Comparison of ENCODE assay signal across 40 cellular contexts in the genomic region with DNA sequence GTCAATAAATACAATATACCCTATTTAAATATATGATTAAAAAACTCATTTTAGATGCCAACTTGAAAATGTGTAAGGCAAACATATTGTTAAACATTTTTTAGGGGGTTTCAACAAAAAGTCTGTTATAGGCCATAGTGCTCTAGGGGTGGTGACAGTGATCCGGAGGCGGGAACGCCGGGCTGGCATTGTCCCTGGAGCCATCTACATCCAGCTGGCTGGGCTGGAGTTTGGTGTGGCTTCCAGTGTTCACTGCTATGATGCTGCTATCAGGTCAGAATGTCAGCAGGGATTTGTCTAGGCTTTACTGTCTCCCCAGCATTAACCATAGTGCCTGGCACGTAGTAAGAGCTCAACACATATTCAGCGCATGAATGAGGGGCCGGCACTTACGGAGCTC. TPM values are rescaled to one million over a fixed set of nuclear protein-coding genes. Genes with fewer than 3 reads are reported as not detected.
"Had no signal": no experiment of that assay in that cellular context is flagged by ENCODE, and none has a peak within 500 bp of the region (broad histone marks: within the 10 kb centered on the region; RNA-seq: fewer than 3 reads in every experiment).

No MANE protein-coding gene starts in this region.

- H3K36me3 Mint-ChIP-seq: activated naive CD8-positive, alpha-beta T cell had no signal

- H3K27ac Mint-ChIP-seq: activated B cell treated with CpG ODN at 0.5 μM for 24 hours; activated CD8-positive, alpha-beta memory T cell treated with anti-CD3 and anti-CD28 coated beads, Interleukin-2, amount 10 ng/mL, durations not matched to agents 7 days and 5 days; activated CD8-positive, alpha-beta T cell treated with anti-CD3 and anti-CD28 coated beads, Interleukin-2, amount 10 ng/mL, durations not matched to agents 7 days and 5 days; activated naive CD8-positive, alpha-beta T cell; activated T-helper 1 cell treated with anti-CD3 and anti-CD28 coated beads, Interleukin-12 subunit alpha, Interleukin-12 subunit beta, Interleukin-2, Interleukin-4 antibody, amounts not matched to agents 30 ng/mL and 10 ng/mL and 1 ng/mL, durations not matched to agents 14 hours and 24 hours and 36 hours; activated T-helper 2 cell treated with anti-CD3 and anti-CD28 coated beads, Interferon-gamma antibody, Interleukin-2, Interleukin-4, amounts not matched to agents 10 μg/mL and 5 μg/mL and 100 μg/mL, durations not matched to agents 14 hours and 24 hours and 36 hours; dendritic cell treated with granulocyte-macrophage colony-stimulating factor and Interleukin-4, amounts not matched to agents 40 ng/mL and 50 ng/mL, for 4 days; endodermal cell; T-helper 17 cell; T-helper 2 cell treated with Interferon-gamma antibody and Interleukin-4, amounts not matched to agents 5 μg/mL and 100 μg/mL, for 36 hours had no signal

- ATAC-seq: activated CD4-positive, CD25-positive, alpha-beta regulatory T cell treated with anti-CD3 and anti-CD28 coated beads, Interleukin-2, amount 50 U/mL, for 24 hours; activated CD8-positive, alpha-beta memory T cell treated with anti-CD3 and anti-CD28 coated beads, Interleukin-2, amount 10 ng/mL, durations not matched to agents 7 days and 5 days; activated CD8-positive, alpha-beta T cell treated with anti-CD3 and anti-CD28 coated beads, Interleukin-2, amount 10 ng/mL, durations not matched to agents 7 days and 5 days; foreskin keratinocyte; gastrocnemius medialis; heart left ventricle; T-helper 17 cell had no signal

- H3K4me1 Mint-ChIP-seq: endodermal cell had no signal

- H3K27ac ChIP-seq: brain microvascular endothelial cell, colonic mucosa, dorsolateral prefrontal cortex, esophagus muscularis mucosa, foreskin keratinocyte, gastrocnemius medialis, heart left ventricle, WERI-Rb-1 had no signal

- H3K4me3 Mint-ChIP-seq: activated B cell treated with CpG ODN at 0.5 μM for 24 hours; activated CD8-positive, alpha-beta memory T cell treated with anti-CD3 and anti-CD28 coated beads, Interleukin-2, amount 10 ng/mL, durations not matched to agents 7 days and 5 days; activated CD8-positive, alpha-beta T cell treated with anti-CD3 and anti-CD28 coated beads, Interleukin-2, amount 10 ng/mL, durations not matched to agents 7 days and 5 days; activated naive CD8-positive, alpha-beta T cell; activated T-helper 1 cell treated with anti-CD3 and anti-CD28 coated beads, Interleukin-12 subunit alpha, Interleukin-12 subunit beta, Interleukin-2, Interleukin-4 antibody, amounts not matched to agents 30 ng/mL and 10 ng/mL and 1 ng/mL, durations not matched to agents 14 hours and 24 hours and 36 hours; dendritic cell treated with granulocyte-macrophage colony-stimulating factor and Interleukin-4, amounts not matched to agents 40 ng/mL and 50 ng/mL, for 4 days; endodermal cell; T-helper 17 cell; T-helper 2 cell treated with Interferon-gamma antibody and Interleukin-4, amounts not matched to agents 5 μg/mL and 100 μg/mL, for 36 hours had no signal

- H3K9me3 Mint-ChIP-seq: activated T-helper 1 cell treated with anti-CD3 and anti-CD28 coated beads, Interleukin-12 subunit alpha, Interleukin-12 subunit beta, Interleukin-2, Interleukin-4 antibody, amounts not matched to agents 30 ng/mL and 10 ng/mL and 1 ng/mL, durations not matched to agents 14 hours and 24 hours and 36 hours; activated T-helper 2 cell treated with anti-CD3 and anti-CD28 coated beads, Interferon-gamma antibody, Interleukin-2, Interleukin-4, amounts not matched to agents 10 μg/mL and 5 μg/mL and 100 μg/mL, durations not matched to agents 14 hours and 24 hours and 36 hours; endodermal cell; T-helper 2 cell treated with Interferon-gamma antibody and Interleukin-4, amounts not matched to agents 5 μg/mL and 100 μg/mL, for 36 hours had no signal

- FAIRE-seq: astrocyte, bronchial epithelial cell had no signal

- H3K4me1 ChIP-seq: colonic mucosa, foreskin keratinocyte, gastrocnemius medialis had no signal

- DNase-seq: activated B cell treated with CpG ODN at 0.5 μM for 24 hours; activated CD4-positive, alpha-beta T cell treated with anti-CD3 and anti-CD28 coated beads for 48 hours; activated CD4-positive, alpha-beta T cell treated with anti-CD3 and anti-CD28 coated beads, Interleukin-2, amount 50 U/mL, for 1 hour; activated CD4-positive, alpha-beta T cell treated with anti-CD3 and anti-CD28 coated beads, Interleukin-2, amount 50 U/mL, for 48 hours; activated CD8-positive, alpha-beta memory T cell treated with anti-CD3 and anti-CD28 coated beads, Interleukin-2, amount 10 ng/mL, durations not matched to agents 7 days and 5 days; activated CD8-positive, alpha-beta memory T cell treated with anti-CD3 and anti-CD28 coated beads, Interleukin-2, amount 50 U/mL, for 4 hours; activated CD8-positive, alpha-beta T cell treated with anti-CD3 and anti-CD28 coated beads, Interleukin-2, amount 10 ng/mL, durations not matched to agents 7 days and 5 days; activated gamma-delta T cell treated with Interleukin-2 at 50 U/mL for 16 hours; activated naive CD4-positive, alpha-beta T cell treated with anti-CD3 and anti-CD28 coated beads, Interleukin-2, amount 50 U/mL, for 16 hours; activated naive CD4-positive, alpha-beta T cell treated with Interleukin-2 at 50 U/mL for 16 hours; activated T-cell treated with anti-CD3 and anti-CD28 coated beads, Interleukin-2, amount 50 U/mL, for 1 hour; activated T-cell treated with anti-CD3 and anti-CD28 coated beads, Interleukin-2, amount 50 U/mL, for 48 hours; amniotic stem cell; anterior cingulate cortex; brain microvascular endothelial cell; caudate nucleus; colonic mucosa; effector memory CD4-positive, alpha-beta T cell; endodermal cell; erythroblast; foreskin keratinocyte; gastrocnemius medialis; glutamatergic neuron; heart left ventricle; T-helper 1 cell; T-helper 17 cell; T1000; WERI-Rb-1 had no signal

- H3K36me3 ChIP-seq: brain microvascular endothelial cell, colonic mucosa, esophagus muscularis mucosa, gastrocnemius medialis, heart left ventricle, WERI-Rb-1 had no signal

- H3K4me3 ChIP-seq: colonic mucosa, dorsolateral prefrontal cortex, esophagus muscularis mucosa, gastrocnemius medialis, heart left ventricle had no signal

- H3K9me3 ChIP-seq: colonic mucosa, esophagus muscularis mucosa, gastrocnemius medialis, heart left ventricle had no signal

RNA-seq across cellular contexts. Expression of a gene that starts 1.9 kb away (rescaled TPM):
- total RNA-seq: activated B cell treated with CpG ODN at 0.5 μM for 24 hours; activated CD8-positive, alpha-beta memory T cell treated with anti-CD3 and anti-CD28 coated beads, Interleukin-2, amount 10 ng/mL, durations not matched to agents 7 days and 5 days; activated CD8-positive, alpha-beta T cell treated with anti-CD3 and anti-CD28 coated beads, Interleukin-2, amount 10 ng/mL, durations not matched to agents 7 days and 5 days; activated T-helper 1 cell treated with anti-CD3 and anti-CD28 coated beads, Interleukin-12 subunit alpha, Interleukin-12 subunit beta, Interleukin-2, Interleukin-4 antibody, amounts not matched to agents 30 ng/mL and 10 ng/mL and 1 ng/mL, durations not matched to agents 14 hours and 24 hours and 36 hours; activated T-helper 2 cell treated with anti-CD3 and anti-CD28 coated beads, Interferon-gamma antibody, Interleukin-2, Interleukin-4, amounts not matched to agents 10 μg/mL and 5 μg/mL and 100 μg/mL, durations not matched to agents 14 hours and 24 hours and 36 hours; astrocyte; bronchial epithelial cell; foreskin keratinocyte had no signal
- polyA plus RNA-seq: foreskin keratinocyte had no signal

RNA-seq across cellular contexts. Expression of a gene that starts 41.7 kb away (rescaled TPM):
- total RNA-seq: activated B cell treated with CpG ODN at 0.5 μM for 24 hours; activated CD8-positive, alpha-beta memory T cell treated with anti-CD3 and anti-CD28 coated beads for 36 hours; activated CD8-positive, alpha-beta memory T cell treated with anti-CD3 and anti-CD28 coated beads, Interleukin-2, amount 10 ng/mL, durations not matched to agents 7 days and 5 days; activated CD8-positive, alpha-beta T cell treated with anti-CD3 and anti-CD28 coated beads, Interleukin-2, amount 10 ng/mL, durations not matched to agents 7 days and 5 days; activated T-helper 1 cell treated with anti-CD3 and anti-CD28 coated beads, Interleukin-12 subunit alpha, Interleukin-12 subunit beta, Interleukin-2, Interleukin-4 antibody, amounts not matched to agents 30 ng/mL and 10 ng/mL and 1 ng/mL, durations not matched to agents 14 hours and 24 hours and 36 hours; activated T-helper 2 cell treated with anti-CD3 and anti-CD28 coated beads, Interferon-gamma antibody, Interleukin-2, Interleukin-4, amounts not matched to agents 10 μg/mL and 5 μg/mL and 100 μg/mL, durations not matched to agents 14 hours and 24 hours and 36 hours; astrocyte; bronchial epithelial cell; colonic mucosa; endodermal cell; esophagus muscularis mucosa; foreskin keratinocyte; gastrocnemius medialis; heart left ventricle; T-helper 17 cell had no signal
- polyA plus RNA-seq: adipose tissue, foreskin keratinocyte, heart left ventricle had no signal
